In genomic region chr19:17484520-17485180, GRCh38 we compare ENCODE assay signal across 27 cellular contexts. TPM values are rescaled to one million over a fixed set of nuclear protein-coding genes. Genes with fewer than 3 reads are reported as not detected.
DNase-seq lines count a peak whose midpoint lies in the region; FAIRE-seq and TF ChIP-seq lines count a peak whose summit lies in the region.
"Had no signal": no experiment of that assay in that cellular context is flagged by ENCODE, and none has a peak within 500 bp of the region (broad histone marks: within the 10 kb centered on the region; RNA-seq: fewer than 3 reads in every experiment).

No MANE protein-coding gene starts in this region.

- peak overlapping the region in 10 of 11 experiments; percentile 18 to 96 (median 52); a peak in 12 of 22 replicates for H3K4me2 ChIP-seq in BLaER1 treated with 17β-estradiol and CSF1 and Interleukin-3, amounts not matched to agents 10 nM and 100 nM

- WGBS in small intestine, 3 donors, result 72 to 86% (median 76%) methylated on average over 6 of the region's 6 CpGs

- 0 out of 22 replicates have a peak overlapping the region, but pooled peaks of 1 of the 11 experiments have one; percentile 9 for H3K9ac ChIP-seq in BLaER1 treated with 17β-estradiol and CSF1 and Interleukin-3, amounts not matched to agents 10 nM and 100 nM

- FAIRE-seq in small intestine (lab: Jason Lieb, UNC), result no peak
- FAIRE-seq: A204.1, G401.6 had no signal

- no peaks in the 10 kb centered on the region for H3K9me3 Mint-ChIP-seq in chondrocyte (ENCODE audit: low read depth)
- H3K9me3 Mint-ChIP-seq: CD4-positive, alpha-beta T cell; T-cell had no signal

- H3K4me3 ChIP-seq in BLaER1 treated with 17β-estradiol and CSF1 and Interleukin-3, amounts not matched to agents 10 nM and 100 nM, result no peak overlapping the region
- H3K4me3 ChIP-seq in H7 (ENCODE audit: insufficient read depth, low read depth, low read length) (no peak overlapping the region), small intestine (ENCODE audit: low read depth in 1 of 2, low read length in 2 of 2) (no peak overlapping the region)
- H3K4me3 ChIP-seq: SK-N-MC had no signal

- peak overlapping the region in 5 of 11 experiments; percentile 22 to 80 (median 47); a peak in 5 of 22 replicates for H3K27ac ChIP-seq in BLaER1 treated with 17β-estradiol and CSF1 and Interleukin-3, amounts not matched to agents 10 nM and 100 nM
- H3K27ac ChIP-seq in RWPE1 (peak overlapping the region; percentile 60), small intestine (ENCODE audit: low read depth in 1 of 2, low read length in 1 of 2) (no peak overlapping the region)
- H3K27ac ChIP-seq: SK-N-MC had no signal

- peaks cover 0 to 59% (median 0%) of the 10 kb centered on the region in 11 experiments; a peak in 6 of 22 replicates for H4K20me1 ChIP-seq in BLaER1 treated with 17β-estradiol and CSF1 and Interleukin-3, amounts not matched to agents 10 nM and 100 nM

- peak overlapping the region; percentile 30 for H3K27ac Mint-ChIP-seq in chondrocyte (ENCODE audit: unreplicated experiment)
- H3K27ac Mint-ChIP-seq: CD4-positive, alpha-beta T cell; T-cell had no signal

- H3K27me3 Mint-ChIP-seq in chondrocyte (ENCODE audit: low read depth), result no peaks in the 10 kb centered on the region
- H3K27me3 Mint-ChIP-seq: CD4-positive, alpha-beta T cell; T-cell had no signal

- peaks cover 1% of the 10 kb centered on the region for H3K4me1 Mint-ChIP-seq in chondrocyte (ENCODE audit: low read depth)

- peaks cover 0 to 21% (median 0%) of the 10 kb centered on the region in 11 experiments; a peak in 10 of 22 replicates for H3K36me3 ChIP-seq in BLaER1 treated with 17β-estradiol and CSF1 and Interleukin-3, amounts not matched to agents 10 nM and 100 nM
- H3K36me3 ChIP-seq in H7 (replicated peaks; ENCODE audit: control insufficient read depth, insufficient read depth, low read length) (no peaks in the 10 kb centered on the region), small intestine (ENCODE audit: control insufficient read depth in 2 of 2, insufficient read depth in 2 of 2, low read length in 2 of 2) (no peaks in the 10 kb centered on the region)
- H3K36me3 ChIP-seq: BE2C had no signal

- H3K27me3 ChIP-seq in BLaER1 treated with 17β-estradiol and CSF1 and Interleukin-3, amounts not matched to agents 10 nM and 100 nM, result no peaks in the 10 kb centered on the region
- H3K27me3 ChIP-seq in H7 (ENCODE audit: control insufficient read depth, insufficient read depth, low read length), result no peaks in the 10 kb centered on the region
- H3K27me3 ChIP-seq in small intestine (ENCODE audit: control insufficient read depth in 2 of 2, insufficient read depth in 2 of 2, low read length in 2 of 2), result no peaks in the 10 kb centered on the region
- H3K27me3 ChIP-seq: BE2C had no signal

- H3K36me3 Mint-ChIP-seq in chondrocyte (ENCODE audit: low read depth), result peaks cover 1% of the 10 kb centered on the region
- H3K36me3 Mint-ChIP-seq: T-cell had no signal

- H3K9me3 ChIP-seq in BLaER1 treated with 17β-estradiol and CSF1 and Interleukin-3, amounts not matched to agents 10 nM and 100 nM (replicated peaks in 1 of 11), result no peaks in the 10 kb centered on the region
- no peaks in the 10 kb centered on the region for H3K9me3 ChIP-seq in small intestine (ENCODE audit: control insufficient read depth, low read depth)
- H3K9me3 ChIP-seq: BE2C, Caco-2 had no signal

- CTCF ChIA-PET in RWPE1 (lab: Yijun Ruan, JAX), result interaction anchor here (0.6 kb wide), 2 partner anchors 28 to 36 kb away, joined by 3 to 6 read pairs; no protein-coding TSS in a partner anchor

- DNase-seq in H7, result peak; percentile 30
- DNase-seq in RWPE1 (ENCODE audit: low spot score), result no peak
- DNase-seq in chondrocyte (ENCODE audit: low spot score), result no peak
- no peak for DNase-seq in cortex of kidney (lab: John Stamatoyannopoulos, UW)
- no peak for DNase-seq in NCI-H2227 treated with DMSO at 0.1 percent for 48 hours (lab: John Stamatoyannopoulos, UW)
- no peak for DNase-seq in small intestine
- no peak for DNase-seq in HPDE6-E6E7 (ENCODE audit: extremely low spot score)
- DNase-seq: BE2C; Caco-2; CD4-positive, alpha-beta T cell; GOT3; KBM-7; NCI-H1092; NCI-H1436; NCI-H187 treated with DMSO at 0.1 percent for 48 hours; NCI-H2107; NCI-H510A treated with DMSO at 0.1 percent for 48 hours; NCI-H774; SHP77 treated with DMSO at 0.1 percent for 48 hours; T-cell had no signal

- no peak overlapping the region for H3K4me3 Mint-ChIP-seq in chondrocyte (ENCODE audit: unreplicated experiment)
- H3K4me3 Mint-ChIP-seq: CD4-positive, alpha-beta T cell; T-cell had no signal

- POLR2A ChIA-PET in RWPE1 (lab: Yijun Ruan, JAX; ENCODE audit: low non-redundant PET), result no interaction called here

- TF ChIP-seq CTCF in RWPE1 (conservative IDR thresholded peaks at IDR 0.05; ENCODE audit: low read depth), result no peak
- no peak for TF ChIP-seq CTCF in chondrocyte (IDR thresholded peaks at IDR 0.05)

- H3K4me1 ChIP-seq in BLaER1 treated with 17β-estradiol and CSF1 and Interleukin-3, amounts not matched to agents 10 nM and 100 nM, result peaks cover 66 to 100% (median 94%) of the 10 kb centered on the region in 10 experiments
- peaks cover 0 to 8% of the 10 kb centered on the region in 2 donors for H3K4me1 ChIP-seq in small intestine (ENCODE audit: control insufficient read depth in 2 of 2, insufficient read depth in 1 of 2, low read depth in 1 of 2, low read length in 1 of 2)
- H3K4me1 ChIP-seq: BE2C, Caco-2 had no signal

RNA-seq across cellular contexts. Expression of gene SLC27A1, which starts 14.3 kb away (rescaled TPM):
- total RNA-seq in H7 (2014; rRNA removed; shearing (Covaris generic)), result 5.3 and 8.6 TPM in 2 replicates
- 6.8 to 7.9 TPM (median 7.7 TPM) in 3 replicates for total RNA-seq in chondrocyte
- polyA plus RNA-seq in small intestine, result 1 to 10 TPM in 2 of 3 donors, under 1 TPM in 1; 0.22 to 5.5 (median 1.1) TPM

RNA-seq across cellular contexts. Expression of gene NXNL1, which starts 23.9 kb away (rescaled TPM):
- total RNA-seq in H7 (2014; rRNA removed; shearing (Covaris generic)), result not detected in 2 replicates
- not detected in 3 replicates for total RNA-seq in chondrocyte
- polyA plus RNA-seq in small intestine, result not detected
- total RNA-seq: Caco-2; CD4-positive, alpha-beta T cell; Daoy; OCI-LY7; RPMI7951; T-cell had no signal

RNA-seq across cellular contexts. Expression of gene PGLS, which starts 26.8 kb away (rescaled TPM):
- total RNA-seq in H7 (2014; rRNA removed; shearing (Covaris generic)), result 71.0 and 73.6 TPM in 2 replicates
- 73.7 to 112 TPM (median 108 TPM) in 3 replicates for total RNA-seq in chondrocyte
- 100 to 1,000 TPM in 2 of 3 donors, 10 to 100 TPM in 1; 99.0 to 116 (median 111) TPM for polyA plus RNA-seq in small intestine

RNA-seq across cellular contexts. Expression of gene TMEM221, which starts 36.2 kb away (rescaled TPM):
- not detected in 2 replicates for total RNA-seq in H7 (2014; rRNA removed; shearing (Covaris generic))
- 0.27 to 0.57 TPM (median 0.28 TPM) in 3 replicates for total RNA-seq in chondrocyte
- under 1 TPM in 1 of 3 donors, not detected in 2; 0.07 TPM for polyA plus RNA-seq in small intestine
- total RNA-seq: Caco-2; CD4-positive, alpha-beta T cell; Daoy; OCI-LY7; RPMI7951; T-cell had no signal
